Comparison of ENCODE assay signal across 10 cellular contexts in the genomic region with DNA sequence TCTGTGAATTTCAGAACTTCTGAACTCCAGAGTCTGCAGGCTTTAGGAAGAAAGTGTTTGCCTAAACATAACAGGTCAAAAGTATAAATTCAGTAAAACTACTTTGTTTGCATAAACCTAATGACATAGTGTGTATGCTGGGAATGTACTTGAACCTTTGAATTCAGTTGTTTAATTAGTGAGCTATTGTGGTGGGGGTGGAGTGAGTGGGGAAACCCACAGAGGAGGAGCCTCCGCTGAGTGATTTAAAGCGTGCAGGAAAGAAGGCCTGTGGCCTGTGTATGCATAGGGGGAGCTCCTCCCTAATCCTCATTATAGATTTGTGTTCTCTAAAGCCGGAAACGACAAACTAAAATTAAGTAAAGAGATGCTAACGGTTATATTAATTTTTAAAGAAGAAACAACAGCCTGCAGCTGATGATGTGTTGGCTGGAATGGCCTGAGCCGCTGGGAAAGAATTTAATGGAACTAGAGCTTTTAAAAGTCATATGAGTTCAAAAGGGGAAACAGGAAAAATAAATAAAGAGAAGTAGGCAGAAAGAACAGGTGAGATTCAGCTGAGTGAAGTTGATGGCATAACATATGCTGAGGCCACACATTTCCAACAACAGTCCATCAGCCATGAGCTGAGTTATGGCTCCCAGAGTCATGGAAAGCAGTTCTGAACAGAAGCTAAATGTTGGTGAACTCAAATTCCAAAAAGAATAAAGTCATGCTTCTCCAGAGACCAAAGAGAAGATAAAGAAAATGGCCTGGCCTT.
DNase-seq lines count a peak whose midpoint lies in the region; ATAC-seq and TF ChIP-seq lines count a peak whose summit lies in the region.
"Had no signal": no experiment of that assay in that cellular context is flagged by ENCODE, and none has a peak within 500 bp of the region (broad histone marks: within the 10 kb centered on the region; RNA-seq: fewer than 3 reads in every experiment).

No MANE protein-coding gene starts in this region.

- H3K4me3 ChIP-seq in upper lobe of right lung = no peak overlapping the region

- intact Hi-C loops in upper lobe of right lung (cut with DNase I) (no loop called here), left cardiac atrium (cut with DNase I) (no loop called here)

- no peak for TF ChIP-seq CTCF in upper lobe of right lung (IDR thresholded peaks at IDR 0.05)

- no peaks in the 10 kb centered on the region for H3K4me1 ChIP-seq in upper lobe of right lung

- DNase-seq in SHP77 (lab: John Stamatoyannopoulos, UW) (peak; percentile 19 to 21), SHP77 treated with DMSO at 0.1 percent for 48 hours (lab: John Stamatoyannopoulos, UW) (no peak), HuH-7 (ENCODE audit: low spot score) (peak; percentile 43), upper lobe of right lung (no peak), left cardiac atrium (no peak), NCI-H1048 (lab: John Stamatoyannopoulos, UW) (no peak)
- DNase-seq in activated T-cell treated with anti-CD3 and anti-CD28 coated beads, Interleukin-2, amount 50 U/mL, for 24 hours = no peak
- DNase-seq: activated T-cell treated with anti-CD3 and anti-CD28 coated beads, Interleukin-2, amount 50 U/mL, for 72 hours; SW 1271 had no signal

- no peak overlapping the region for H3K4me3 Mint-ChIP-seq in activated T-cell treated with anti-CD3 and anti-CD28 coated beads, Interleukin-2, amount 50 U/mL, for 24 hours
- H3K4me3 Mint-ChIP-seq: activated T-cell treated with anti-CD3 and anti-CD28 coated beads, Interleukin-2, amount 50 U/mL, for 72 hours had no signal

- ATAC-seq in HG02798 (IDR thresholded peaks at IDR 0.05; ENCODE audit: poor library complexity, unreplicated experiment) (peak; percentile 94), upper lobe of right lung (peak; percentile 44), left cardiac atrium (no peak)
- ATAC-seq: activated T-cell treated with anti-CD3 and anti-CD28 coated beads, Interleukin-2, amount 50 U/mL, for 72 hours had no signal

- no peaks in the 10 kb centered on the region for H3K27me3 ChIP-seq in upper lobe of right lung

- H3K9me3 Mint-ChIP-seq in activated T-cell treated with anti-CD3 and anti-CD28 coated beads, Interleukin-2, amount 50 U/mL, for 24 hours = no peaks in the 10 kb centered on the region

- no peaks in the 10 kb centered on the region for H3K27me3 Mint-ChIP-seq in activated T-cell treated with anti-CD3 and anti-CD28 coated beads, Interleukin-2, amount 50 U/mL, for 24 hours

- no peaks in the 10 kb centered on the region for H3K9me3 ChIP-seq in upper lobe of right lung

- H3K27ac ChIP-seq in upper lobe of right lung = no peak overlapping the region

- H3K4me1 Mint-ChIP-seq in activated T-cell treated with anti-CD3 and anti-CD28 coated beads, Interleukin-2, amount 50 U/mL, for 24 hours (ENCODE audit: low read depth) = no peaks in the 10 kb centered on the region

- no peaks in the 10 kb centered on the region for H3K36me3 Mint-ChIP-seq in activated T-cell treated with anti-CD3 and anti-CD28 coated beads, Interleukin-2, amount 50 U/mL, for 24 hours (ENCODE audit: low read depth)

- H3K27ac Mint-ChIP-seq in activated T-cell treated with anti-CD3 and anti-CD28 coated beads, Interleukin-2, amount 50 U/mL, for 24 hours = no peak overlapping the region
- H3K27ac Mint-ChIP-seq: activated T-cell treated with anti-CD3 and anti-CD28 coated beads, Interleukin-2, amount 50 U/mL, for 72 hours had no signal

- H3K36me3 ChIP-seq in upper lobe of right lung = no peaks in the 10 kb centered on the region

Comparison
In these comparisons a context has a peak if more than half of its experiments do, and no peak if none do; other contexts are left out.
1. DNase-seq: peak in SHP77 (2 of 2) and HuH-7 (single experiment); none in SHP77 treated with DMSO at 0.1 percent for 48 hours (single experiment), upper lobe of right lung (single experiment), left cardiac atrium (single experiment), NCI-H1048 (single experiment) and activated T-cell treated with anti-CD3 and anti-CD28 coated beads, Interleukin-2, amount 50 U/mL, for 24 hours (single experiment).
2. ATAC-seq: peak in HG02798 (single experiment) and upper lobe of right lung (single experiment); none in left cardiac atrium (0 of 2).